Comparison of ENCODE assay signal across 10 cellular contexts in genomic region chr2:108271691-108272253, GRCh38. TPM values are rescaled to one million over a fixed set of nuclear protein-coding genes. Genes with fewer than 3 reads are reported as not detected.
DNase-seq lines count a peak whose midpoint lies in the region; TF ChIP-seq lines count a peak whose summit lies in the region.
"Had no signal": no experiment of that assay in that cellular context is flagged by ENCODE, and none has a peak within 500 bp of the region (broad histone marks: within the 10 kb centered on the region; RNA-seq: fewer than 3 reads in every experiment).

No MANE protein-coding gene starts in this region.

- CTCF ChIA-PET in RWPE1 (lab: Yijun Ruan, JAX) = interaction anchor here (0.7 kb wide), 1 partner anchor 15 kb away, joined by 4 read pairs; no protein-coding TSS in a partner anchor

- WGBS in sigmoid colon, 2 donors = 74% methylated on average over 7 of the region's 7 CpGs

- intact Hi-C loops in sigmoid colon (cut with DNase I) = no loop called here
- intact Hi-C loops in posterior cingulate gyrus (cut with DNase I) = no loop called here

- no peak for TF ChIP-seq EP300 in sigmoid colon (IDR thresholded peaks at IDR 0.05)

- no peak for TF ChIP-seq CTCF in RWPE1 (conservative IDR thresholded peaks at IDR 0.05; ENCODE audit: low read depth)
- TF ChIP-seq CTCF in sigmoid colon (IDR thresholded peaks at IDR 0.05) = no peak

- no peaks in the 10 kb centered on the region for H3K27me3 ChIP-seq in sigmoid colon
- H3K27me3 ChIP-seq: left lung had no signal

- no peaks in the 10 kb centered on the region for H3K9me3 ChIP-seq in sigmoid colon
- H3K9me3 ChIP-seq: left lung had no signal

- H3K36me3 ChIP-seq in sigmoid colon = no peaks in the 10 kb centered on the region
- H3K36me3 ChIP-seq: left lung had no signal

- DNase-seq in EL = peak; percentile 79
- peak; percentile 38 for DNase-seq in RWPE1 (ENCODE audit: low spot score)
- DNase-seq in fibroblast of peridontal ligament (ENCODE audit: extremely low read depth) = peak; percentile 90
- peak; percentile 75 for DNase-seq in sigmoid colon
- DNase-seq in posterior cingulate gyrus = no peak
- DNase-seq in NOMO-1 treated with dmso at 0.1 percent for 144 hours (lab: John Stamatoyannopoulos, UW; ENCODE audit: unreplicated experiment) = no peak
- no peak for DNase-seq in NCI-H524 (lab: John Stamatoyannopoulos, UW)
- DNase-seq in C1 segment of cervical spinal cord (lab: John Stamatoyannopoulos, UW) = no peak
- DNase-seq: left lung, T-cell had no signal

- peak overlapping the region in 2 of 4 donors; percentile 13 to 16 for H3K4me3 ChIP-seq in sigmoid colon
- H3K4me3 ChIP-seq: left lung had no signal

- peaks cover 0 to 18% (median 13%) of the 10 kb centered on the region in 4 donors for H3K4me1 ChIP-seq in sigmoid colon

- POLR2A ChIA-PET in RWPE1 (lab: Yijun Ruan, JAX; ENCODE audit: low non-redundant PET) = no interaction called here

- no peak for TF ChIP-seq POLR2A in sigmoid colon (IDR thresholded peaks at IDR 0.05)

- no peak overlapping the region for H3K27ac ChIP-seq in RWPE1
- H3K27ac ChIP-seq in sigmoid colon = no peak overlapping the region
- H3K27ac ChIP-seq: left lung had no signal

RNA-seq across cellular contexts. Expression of gene SULT1C2, which starts 16.9 kb away (rescaled TPM):
- under 1 TPM in 1 of 4 donors, not detected in 3; 0.28 TPM for total RNA-seq in sigmoid colon
- 1 to 10 TPM in 1 of 3 donors, under 1 TPM in 1, not detected in 1; 0.67 to 1.8 TPM for polyA plus RNA-seq in sigmoid colon

RNA-seq across cellular contexts. Expression of gene SULT1C3, which starts 32.0 kb away (rescaled TPM):
- not detected for total RNA-seq in sigmoid colon
- 1 to 10 TPM in 1 of 3 donors, not detected in 2; 1.2 TPM for polyA plus RNA-seq in sigmoid colon
- total RNA-seq: left lung, T-cell had no signal

Comparison
In these comparisons a context has a peak if more than half of its experiments do, and no peak if none do; other contexts are left out.
1. DNase-seq: peak in EL (single experiment), RWPE1 (single experiment), fibroblast of peridontal ligament (single experiment) and sigmoid colon (single experiment); none in posterior cingulate gyrus (0 of 10), NOMO-1 treated with dmso at 0.1 percent for 144 hours (single experiment), NCI-H524 (0 of 2) and C1 segment of cervical spinal cord (0 of 14).